14 cellular contexts compared by ENCODE assay signal in genomic region chr17:57557363-57557762, GRCh38.
DNase-seq lines count a peak whose midpoint lies in the region; ATAC-seq and TF ChIP-seq lines count a peak whose summit lies in the region.
"Had no signal": no experiment of that assay in that cellular context is flagged by ENCODE, and none has a peak within 500 bp of the region (broad histone marks: within the 10 kb centered on the region; RNA-seq: fewer than 3 reads in every experiment).

No MANE protein-coding gene starts in this region.

- DNase-seq in IMR-90 = no peak
- no peak for DNase-seq in mammary epithelial cell
- DNase-seq in naive B cell = no peak
- DNase-seq in type B pancreatic cell (ENCODE audit: extremely low spot score, unreplicated experiment) = no peak
- no peak for DNase-seq in COLO829 (ENCODE audit: low spot score)
- DNase-seq in ascending aorta (ENCODE audit: low spot score in 2 of 2) = no peak
- DNase-seq: activated CD4-positive, alpha-beta T cell treated with anti-CD3 and anti-CD28 coated beads, Interleukin-2, amount 10 ng/mL, durations not matched to agents 24 days and 14 days; activated naive CD8-positive, alpha-beta T cell treated with anti-CD3 and anti-CD28 coated beads, Interleukin-2, amount 50 U/mL, for 24 hours; activated T-cell treated with anti-CD3 and anti-CD28 coated beads, Interleukin-2, amount 50 U/mL, for 24 hours; CD8-positive, alpha-beta memory T cell; cortex of kidney; GOT3 had no signal

- POLR2A ChIA-PET in IMR-90 (lab: Charles Lee; ENCODE audit: unreplicated experiment) = no interaction called here

- H3K9me1 ChIP-seq in IMR-90 (ENCODE audit: insufficient read depth, low read length) = peaks cover 12% of the 10 kb centered on the region; the same call in 1 of the 2 replicates

- H3K4me1 ChIP-seq in IMR-90 (ENCODE audit: control insufficient read depth, insufficient read depth, low read length) (peaks cover 16% of the 10 kb centered on the region), mammary epithelial cell (ENCODE audit: insufficient read depth, low read length) (peaks cover 12% of the 10 kb centered on the region), ascending aorta (peaks cover 0 to 21% of the 10 kb centered on the region in 2 donors)

- H3K4me2 ChIP-seq in IMR-90 (ENCODE audit: low read depth, low read length) = no peak overlapping the region; the same call in 1 of the 2 replicates
- H3K4me2 ChIP-seq in mammary epithelial cell (ENCODE audit: insufficient read depth, low read depth, low read length) = peak overlapping the region; percentile 13

- H3K27me3 ChIP-seq in IMR-90 (ENCODE audit: control insufficient read depth, insufficient read depth, low read length) (no peaks in the 10 kb centered on the region), mammary epithelial cell (ENCODE audit: insufficient read depth, low read length) (no peaks in the 10 kb centered on the region), ascending aorta (no peaks in the 10 kb centered on the region)

- in situ Hi-C loops in IMR-90 (cut with MboI; ENCODE audit: low sequenced_read_pairs) (no loop called here), mammary epithelial cell (cut with MboI; ENCODE audit: low sequenced_read_pairs in 2 of 2) (no loop called here)

- H3K27me3 Mint-ChIP-seq in naive B cell (no peaks in the 10 kb centered on the region), type B pancreatic cell (peaks cover 3% of the 10 kb centered on the region)
- H3K27me3 Mint-ChIP-seq: activated CD4-positive, alpha-beta T cell treated with anti-CD3 and anti-CD28 coated beads, Interleukin-2, amount 10 ng/mL, durations not matched to agents 24 days and 14 days; activated naive CD8-positive, alpha-beta T cell treated with anti-CD3 and anti-CD28 coated beads, Interleukin-2, amount 50 U/mL, for 24 hours; activated T-cell treated with anti-CD3 and anti-CD28 coated beads, Interleukin-2, amount 50 U/mL, for 24 hours; CD8-positive, alpha-beta memory T cell had no signal

- peaks cover 0 to 10% of the 10 kb centered on the region in 2 experiments; a peak in 1 of 4 replicates for H3K79me1 ChIP-seq in IMR-90 (ENCODE audit: low read depth in 1 of 2, low read length in 2 of 2)

- no peaks in the 10 kb centered on the region for H3K79me2 ChIP-seq in mammary epithelial cell (ENCODE audit: insufficient read depth, low read length)

- 0 out of 2 replicates have a peak overlapping the region, but pooled peaks have one; percentile 8 for H3K14ac ChIP-seq in IMR-90 (replicated peaks; ENCODE audit: low read depth, low read length)

- H2BK15ac ChIP-seq in IMR-90 (ENCODE audit: low read depth, low read length) = no peak overlapping the region

- H3K27ac ChIP-seq in IMR-90 (ENCODE audit: insufficient read depth, low read length) (no peak overlapping the region), mammary epithelial cell (ENCODE audit: insufficient read depth, low read depth, low read length) (no peak overlapping the region), ascending aorta (no peak overlapping the region)

- H3K9me3 Mint-ChIP-seq in naive B cell = no peaks in the 10 kb centered on the region
- H3K9me3 Mint-ChIP-seq in type B pancreatic cell = no peaks in the 10 kb centered on the region
- H3K9me3 Mint-ChIP-seq: activated CD4-positive, alpha-beta T cell treated with anti-CD3 and anti-CD28 coated beads, Interleukin-2, amount 10 ng/mL, durations not matched to agents 24 days and 14 days; activated naive CD8-positive, alpha-beta T cell treated with anti-CD3 and anti-CD28 coated beads, Interleukin-2, amount 50 U/mL, for 24 hours; activated T-cell treated with anti-CD3 and anti-CD28 coated beads, Interleukin-2, amount 50 U/mL, for 24 hours; CD8-positive, alpha-beta memory T cell had no signal

- H4K5ac ChIP-seq in IMR-90 (ENCODE audit: low read depth, low read length) = no peak overlapping the region

- H3K4me1 Mint-ChIP-seq in naive B cell (peaks cover 68 to 99% (median 86%) of the 10 kb centered on the region in 3 donors), type B pancreatic cell (ENCODE audit: unreplicated experiment) (peaks cover 88% of the 10 kb centered on the region)

- CTCF ChIA-PET in IMR-90 (lab: Yijun Ruan, JAX) (no interaction called here), mammary epithelial cell (lab: Charles Lee; ENCODE audit: low non-redundant PET) (interaction anchor here (0.6 kb wide), 1 partner anchor 300 kb away, joined by 3 read pairs; no protein-coding TSS in a partner anchor)

- H3K27ac Mint-ChIP-seq in naive B cell (peak overlapping the region; percentile 54 to 97 (median 91)), type B pancreatic cell (peak overlapping the region; percentile 91)
- H3K27ac Mint-ChIP-seq: activated CD4-positive, alpha-beta T cell treated with anti-CD3 and anti-CD28 coated beads, Interleukin-2, amount 10 ng/mL, durations not matched to agents 24 days and 14 days; activated naive CD8-positive, alpha-beta T cell treated with anti-CD3 and anti-CD28 coated beads, Interleukin-2, amount 50 U/mL, for 24 hours had no signal

- peak overlapping the region; percentile 65 for H2BK120ac ChIP-seq in IMR-90 (ENCODE audit: low read depth, low read length)

- dilution Hi-C loops in IMR-90 (cut with HindIII; ENCODE audit: low sequenced_read_pairs, unreplicated experiment) (no loop called here), mammary epithelial cell (cut with HindIII; ENCODE audit: low sequenced_read_pairs) (no loop called here)

- H4K20me1 ChIP-seq in IMR-90 (ENCODE audit: insufficient read depth, low read length) (no peaks in the 10 kb centered on the region), mammary epithelial cell (ENCODE audit: insufficient read depth, low read length) (no peaks in the 10 kb centered on the region)

- H3K36me3 ChIP-seq in IMR-90 (ENCODE audit: control insufficient read depth, insufficient read depth, low read length) = no peaks in the 10 kb centered on the region
- H3K36me3 ChIP-seq in mammary epithelial cell (ENCODE audit: insufficient read depth, low read length) = no peaks in the 10 kb centered on the region
- H3K36me3 ChIP-seq in ascending aorta = no peaks in the 10 kb centered on the region

- BruUV-seq in IMR-90 (replicated peaks; lab: Mats Ljungman, UMichigan) (no TSS peak), mammary epithelial cell (replicated peaks; lab: Mats Ljungman, UMichigan) (no TSS peak)

- peak overlapping the region; percentile 24; the same call in 1 of the 2 replicates for H2BK20ac ChIP-seq in IMR-90 (ENCODE audit: low read depth, low read length)

- intact Hi-C loops in IMR-90 (cut with micrococcal nuclease) = no loop called here
- intact Hi-C loops in mammary epithelial cell (cut with micrococcal nuclease) = no loop called here
- intact Hi-C loops in ascending aorta (cut with DNase I) = loop anchor here (2.0 to 5.0 kb wide), 2 partner anchors 41 to 105 kb away; no protein-coding TSS in a partner anchor

- H2AK9ac ChIP-seq in IMR-90 (replicated peaks; ENCODE audit: low read depth, low read length, poor library complexity) = no peak overlapping the region

- H2AFZ ChIP-seq in IMR-90 (replicated peaks; ENCODE audit: low read length, poor library complexity) (no peak overlapping the region), mammary epithelial cell (ENCODE audit: low read depth, low read length) (no peak overlapping the region)

- no peak for TF ChIP-seq CTCF in IMR-90 (conservative IDR thresholded peaks at IDR 0.05; ENCODE audit: low read depth, low read length)
- TF ChIP-seq CTCF in mammary epithelial cell (conservative IDR thresholded peaks at IDR 0.05 in 1 of 2, IDR thresholded peaks at IDR 0.05 in 1 of 2; ENCODE audit: extremely low read depth in 1 of 2, insufficient read depth in 1 of 2, low read depth in 1 of 2, low read length in 2 of 2) = no peak
- TF ChIP-seq CTCF in type B pancreatic cell (conservative IDR thresholded peaks at IDR 0.05) = no peak
- TF ChIP-seq CTCF in ascending aorta (IDR thresholded peaks at IDR 0.05) = no peak

- H3K4me3 Mint-ChIP-seq in naive B cell = peak overlapping the region; percentile 48 to 85 (median 76)
- H3K4me3 Mint-ChIP-seq in type B pancreatic cell = peak overlapping the region; percentile 72
- H3K4me3 Mint-ChIP-seq: activated CD4-positive, alpha-beta T cell treated with anti-CD3 and anti-CD28 coated beads, Interleukin-2, amount 10 ng/mL, durations not matched to agents 24 days and 14 days; activated naive CD8-positive, alpha-beta T cell treated with anti-CD3 and anti-CD28 coated beads, Interleukin-2, amount 50 U/mL, for 24 hours; activated T-cell treated with anti-CD3 and anti-CD28 coated beads, Interleukin-2, amount 50 U/mL, for 24 hours; CD8-positive, alpha-beta memory T cell had no signal

- no peak overlapping the region for H3K9ac ChIP-seq in IMR-90 (ENCODE audit: low read depth, low read length)
- no peak overlapping the region for H3K9ac ChIP-seq in mammary epithelial cell (ENCODE audit: insufficient read depth, low read length)

- no peak for TF ChIP-seq RAD21 in IMR-90 (IDR thresholded peaks at IDR 0.05; ENCODE audit: low read length)

- no peak overlapping the region for H3K56ac ChIP-seq in IMR-90 (ENCODE audit: extremely low read depth, insufficient read depth, low read length)

- H2BK5ac ChIP-seq in IMR-90 (ENCODE audit: low read depth, low read length, poor library complexity, severe bottlenecking) = no peak overlapping the region

- H3K18ac ChIP-seq in IMR-90 (ENCODE audit: low read depth, low read length) = no peak overlapping the region

- ATAC-seq in IMR-90 (ENCODE audit: low read depth) (peak; percentile 9), naive B cell (ENCODE audit: low read depth in 2 of 2) (no peak), HG03520 (IDR thresholded peaks at IDR 0.05; ENCODE audit: unreplicated experiment) (no peak)
- ATAC-seq: activated naive CD8-positive, alpha-beta T cell treated with anti-CD3 and anti-CD28 coated beads, Interleukin-2, amount 50 U/mL, for 24 hours; K562 had no signal

- H3K4me3 ChIP-seq in IMR-90 (ENCODE audit: insufficient read depth, low read depth, low read length) (no peak overlapping the region), mammary epithelial cell (replicated peaks in 1 of 3; ENCODE audit: insufficient read depth in 1 of 3, low read depth in 2 of 3, low read length in 3 of 3) (no peak overlapping the region), ascending aorta (peak overlapping the region in 1 of 2 donors; percentile 30)
- H3K4me3 ChIP-seq: K562 had no signal

- peak overlapping the region; percentile 33 for H3K4ac ChIP-seq in IMR-90 (ENCODE audit: low read depth, low read length)

- H3K23ac ChIP-seq in IMR-90 (ENCODE audit: low read depth, low read length) = no peak overlapping the region

- no peak for TF ChIP-seq POLR2A in IMR-90 (IDR thresholded peaks at IDR 0.05; ENCODE audit: low read depth, low read length)

- no peaks in the 10 kb centered on the region for H3K9me3 ChIP-seq in IMR-90 (ENCODE audit: control insufficient read depth, insufficient read depth, low read length)
- H3K9me3 ChIP-seq in mammary epithelial cell (replicated peaks; ENCODE audit: insufficient read depth, low read length) = no peaks in the 10 kb centered on the region
- no peaks in the 10 kb centered on the region for H3K9me3 ChIP-seq in ascending aorta

- H3K36me3 Mint-ChIP-seq in naive B cell (no peaks in the 10 kb centered on the region), type B pancreatic cell (peaks cover 9% of the 10 kb centered on the region)

- H4K8ac ChIP-seq in IMR-90 (ENCODE audit: low read depth in 2 of 2, low read length in 2 of 2) = peak overlapping the region in 1 of 2 experiments; percentile 9; a peak in 1 of 4 replicates

- H2AK5ac ChIP-seq in IMR-90 (ENCODE audit: low read depth, low read length) = peak overlapping the region; percentile 14

- peak overlapping the region; percentile 28; the same call in 1 of the 2 replicates for H4K91ac ChIP-seq in IMR-90 (ENCODE audit: insufficient read depth, low read depth, low read length)

- 60% methylated on average over 1 of the region's 4 CpGs; no CpG with 5 or more reads in 1 of the 2 experiments for WGBS in IMR-90 (ENCODE audit: extremely low coverage in 2 of 2, insufficient read length in 1 of 2), 2 experiments
- WGBS in mammary epithelial cell (ENCODE audit: low coverage, missing lambda C conversion rate) = 88% methylated on average over 3 of the region's 4 CpGs
